8 cellular contexts compared by ENCODE assay signal in genomic region chr13:27131202-27131623, GRCh38. TPM values are rescaled to one million over a fixed set of nuclear protein-coding genes. Genes with fewer than 3 reads are reported as not detected.
DNase-seq lines count a peak whose midpoint lies in the region; ATAC-seq, FAIRE-seq and TF ChIP-seq lines count a peak whose summit lies in the region.

No MANE protein-coding gene starts in this region.

- H3K9me3 ChIP-seq in HepG2 (ENCODE audit: low read length) = no peaks in the 10 kb centered on the region

- peaks cover 79% of the 10 kb centered on the region for H3K79me2 ChIP-seq in HepG2 (ENCODE audit: insufficient read depth, low read length)

- no peak for ATAC-seq in HepG2
- peak; percentile 95 for ATAC-seq in stimulated activated memory B cell treated with anti-CD40 and anti-IgM and Interleukin-4, amounts not matched to agents 10 μg/mL and 1 μg/mL and 100 μg/mL, for 72 hours

- no peak overlapping the region for H3K4me3 Mint-ChIP-seq in activated T-helper 2 cell treated with anti-CD3 and anti-CD28 coated beads, Interferon-gamma antibody, Interleukin-2, Interleukin-4, amounts not matched to agents 10 μg/mL and 5 μg/mL and 100 μg/mL, durations not matched to agents 14 hours and 24 hours and 36 hours (ENCODE audit: low read depth)
- no peak overlapping the region for H3K4me3 Mint-ChIP-seq in stimulated activated memory B cell treated with anti-CD40 and anti-IgM and Interleukin-4, amounts not matched to agents 10 μg/mL and 1 μg/mL and 100 μg/mL, for 72 hours
- H3K4me3 Mint-ChIP-seq in glutamatergic neuron (ENCODE audit: unreplicated experiment) (no peak overlapping the region), nephron progenitor cell (no peak overlapping the region)

- DNase-seq in GM10248 (ENCODE audit: extremely low spot score) = peak; percentile 75
- DNase-seq in H4 (ENCODE audit: low spot score) = peak; percentile 12
- DNase-seq in NAMALWA (ENCODE audit: low spot score) = peak; percentile 15
- DNase-seq in activated T-helper 2 cell treated with anti-CD3 and anti-CD28 coated beads, Interferon-gamma antibody, Interleukin-2, Interleukin-4, amounts not matched to agents 10 μg/mL and 5 μg/mL and 100 μg/mL, durations not matched to agents 14 hours and 24 hours and 36 hours (ENCODE audit: low spot score) = peak; percentile 75
- no peak for DNase-seq in HepG2 (ENCODE audit: low spot score)
- no peak for DNase-seq in glutamatergic neuron
- no peak for DNase-seq in nephron progenitor cell

- TF ChIP-seq POLR2A in HepG2 (IDR thresholded peaks at IDR 0.05; ENCODE audit: insufficient read depth in 1 of 2, low read depth in 2 of 2, low read length in 2 of 2) = no peak

- H3K36me3 Mint-ChIP-seq in activated T-helper 2 cell treated with anti-CD3 and anti-CD28 coated beads, Interferon-gamma antibody, Interleukin-2, Interleukin-4, amounts not matched to agents 10 μg/mL and 5 μg/mL and 100 μg/mL, durations not matched to agents 14 hours and 24 hours and 36 hours (ENCODE audit: low read depth) = peaks cover 35% of the 10 kb centered on the region
- peaks cover 20% of the 10 kb centered on the region for H3K36me3 Mint-ChIP-seq in stimulated activated memory B cell treated with anti-CD40 and anti-IgM and Interleukin-4, amounts not matched to agents 10 μg/mL and 1 μg/mL and 100 μg/mL, for 72 hours
- H3K36me3 Mint-ChIP-seq in glutamatergic neuron (ENCODE audit: unreplicated experiment) (no peaks in the 10 kb centered on the region), nephron progenitor cell (ENCODE audit: low read depth) (peaks cover 63% of the 10 kb centered on the region)

- H3K9ac ChIP-seq in HepG2 (ENCODE audit: insufficient read depth, low read depth, low read length) = no peak overlapping the region

- H3K4me2 ChIP-seq in HepG2 (ENCODE audit: low read depth, low read length) = no peak overlapping the region

- in situ Hi-C loops in HepG2 (cut with HindIII; ENCODE audit: extremely low pct_ligation_motif_present, low pct_unique_long_range_greater_than_20kb) = no loop called here

- WGBS in HepG2 (ENCODE audit: low lambda C conversion rate) = 74% methylated on average over 4 of the region's 4 CpGs

- POLR2A ChIA-PET in GM10248 (lab: Yijun Ruan, JAX) = interaction anchor here (0.6 to 1.1 kb wide), 2 partner anchors 12 to 39 kb away, joined by 4 to 7 read pairs; no protein-coding TSS in a partner anchor
- POLR2A ChIA-PET in HepG2 (lab: Yijun Ruan, JAX) = no interaction called here

- TF ChIP-seq CTCF in GM10248 (IDR thresholded peaks at IDR 0.05; ENCODE audit: control extremely low read depth, extremely low read depth, low read depth, missing control alignments) (no peak), HepG2 (CRISPR knock-in tag; IDR thresholded peaks at IDR 0.05) (no peak), glutamatergic neuron (IDR thresholded peaks at IDR 0.05; ENCODE audit: partially characterized antibody, unreplicated experiment) (no peak), nephron progenitor cell (IDR thresholded peaks at IDR 0.05) (no peak)

- CTCF ChIA-PET in GM10248 (lab: Yijun Ruan, JAX) (interaction anchor here (0.8 to 5.0 kb wide), 8 partner anchors 12 to 145 kb away, joined by 3 to 24 read pairs (median 4); no protein-coding TSS in a partner anchor), HepG2 (lab: Yijun Ruan, JAX; ENCODE audit: low intra/inter-chr PET ratio, low total read pairs) (no interaction called here)

- H3K36me3 ChIP-seq in HepG2 (replicated peaks in 1 of 2; ENCODE audit: control insufficient read depth in 1 of 2, insufficient read depth in 2 of 2, low read length in 2 of 2) = no peaks in the 10 kb centered on the region

- no peak overlapping the region for H3K27ac ChIP-seq in HepG2 (ENCODE audit: extremely low read length, insufficient read depth, low read length)

- H3K4me3 ChIP-seq in HepG2 (replicated peaks in 1 of 3; ENCODE audit: insufficient read depth in 1 of 3, low read depth in 2 of 3, low read length in 3 of 3) = no peak overlapping the region

- H3K4me1 Mint-ChIP-seq in activated T-helper 2 cell treated with anti-CD3 and anti-CD28 coated beads, Interferon-gamma antibody, Interleukin-2, Interleukin-4, amounts not matched to agents 10 μg/mL and 5 μg/mL and 100 μg/mL, durations not matched to agents 14 hours and 24 hours and 36 hours (ENCODE audit: low read depth) = peaks cover 73% of the 10 kb centered on the region
- H3K4me1 Mint-ChIP-seq in stimulated activated memory B cell treated with anti-CD40 and anti-IgM and Interleukin-4, amounts not matched to agents 10 μg/mL and 1 μg/mL and 100 μg/mL, for 72 hours = peaks cover 78% of the 10 kb centered on the region
- H3K4me1 Mint-ChIP-seq in glutamatergic neuron (ENCODE audit: low read depth, unreplicated experiment) (peaks cover 14% of the 10 kb centered on the region), nephron progenitor cell (no peaks in the 10 kb centered on the region)

- H2AFZ ChIP-seq in HepG2 (ENCODE audit: low read length) = no peak overlapping the region

- intact Hi-C loops in activated T-helper 2 cell treated with anti-CD3 and anti-CD28 coated beads, Interferon-gamma antibody, Interleukin-2, Interleukin-4, amounts not matched to agents 10 μg/mL and 5 μg/mL and 100 μg/mL, durations not matched to agents 14 hours and 24 hours and 36 hours (cut with micrococcal nuclease) = loop anchor here (1.0 to 10.0 kb wide), 8 partner anchors 16 to 1226 kb away; partner anchors contain the start of gene RPL21
- intact Hi-C loops in HepG2 (cut with micrococcal nuclease; ENCODE audit: unreplicated experiment) = loop anchor here (5.0 kb wide), 1 partner anchor 36 kb away; no protein-coding TSS in a partner anchor

- H3K9me3 Mint-ChIP-seq in activated T-helper 2 cell treated with anti-CD3 and anti-CD28 coated beads, Interferon-gamma antibody, Interleukin-2, Interleukin-4, amounts not matched to agents 10 μg/mL and 5 μg/mL and 100 μg/mL, durations not matched to agents 14 hours and 24 hours and 36 hours = peaks cover 12% of the 10 kb centered on the region
- peaks cover 4% of the 10 kb centered on the region for H3K9me3 Mint-ChIP-seq in stimulated activated memory B cell treated with anti-CD40 and anti-IgM and Interleukin-4, amounts not matched to agents 10 μg/mL and 1 μg/mL and 100 μg/mL, for 72 hours
- H3K9me3 Mint-ChIP-seq in glutamatergic neuron (ENCODE audit: unreplicated experiment) (peaks cover 2% of the 10 kb centered on the region), nephron progenitor cell (peaks cover 54% of the 10 kb centered on the region)

- TF ChIP-seq EP300 in HepG2 (IDR thresholded peaks at IDR 0.05; ENCODE audit: low read depth in 2 of 2, low read length in 2 of 2) (no peak), HepG2 (CRISPR knock-in tag; IDR thresholded peaks at IDR 0.05; ENCODE audit: borderline replicate concordance) (no peak)

- H3K4me1 ChIP-seq in HepG2 (ENCODE audit: insufficient read depth, low read length) = peaks cover 51% of the 10 kb centered on the region

- H3K27ac Mint-ChIP-seq in activated T-helper 2 cell treated with anti-CD3 and anti-CD28 coated beads, Interferon-gamma antibody, Interleukin-2, Interleukin-4, amounts not matched to agents 10 μg/mL and 5 μg/mL and 100 μg/mL, durations not matched to agents 14 hours and 24 hours and 36 hours = peak overlapping the region; percentile 80
- H3K27ac Mint-ChIP-seq in stimulated activated memory B cell treated with anti-CD40 and anti-IgM and Interleukin-4, amounts not matched to agents 10 μg/mL and 1 μg/mL and 100 μg/mL, for 72 hours = peak overlapping the region; percentile 95
- H3K27ac Mint-ChIP-seq in glutamatergic neuron (ENCODE audit: unreplicated experiment) (no peak overlapping the region), nephron progenitor cell (no peak overlapping the region)

- peaks cover 11% of the 10 kb centered on the region; the same call in 1 of the 2 replicates for H4K20me1 ChIP-seq in HepG2 (ENCODE audit: insufficient read depth, low read length)

- FAIRE-seq in HepG2 (lab: Jason Lieb, UNC) = no peak

- no peaks in the 10 kb centered on the region for H3K27me3 ChIP-seq in HepG2 (ENCODE audit: control insufficient read depth in 1 of 2, insufficient read depth in 2 of 2, low read length in 2 of 2)

- no peaks in the 10 kb centered on the region for H3K27me3 Mint-ChIP-seq in activated T-helper 2 cell treated with anti-CD3 and anti-CD28 coated beads, Interferon-gamma antibody, Interleukin-2, Interleukin-4, amounts not matched to agents 10 μg/mL and 5 μg/mL and 100 μg/mL, durations not matched to agents 14 hours and 24 hours and 36 hours (ENCODE audit: low read depth)
- H3K27me3 Mint-ChIP-seq in stimulated activated memory B cell treated with anti-CD40 and anti-IgM and Interleukin-4, amounts not matched to agents 10 μg/mL and 1 μg/mL and 100 μg/mL, for 72 hours = no peaks in the 10 kb centered on the region
- H3K27me3 Mint-ChIP-seq in glutamatergic neuron (ENCODE audit: unreplicated experiment) (peaks cover 2% of the 10 kb centered on the region), nephron progenitor cell (ENCODE audit: low read depth, poor library complexity) (no peaks in the 10 kb centered on the region)

- BruUV-seq in HepG2 (replicated peaks; lab: Mats Ljungman, UMichigan) = no TSS peak

- TF ChIP-seq RAD21 in HepG2 (CRISPR knock-in tag; IDR thresholded peaks at IDR 0.05) = no peak

RNA-seq across cellular contexts. Expression of gene USP12, which starts 40.4 kb away (rescaled TPM):
- 10.3 and 11.4 TPM in 2 replicates for total RNA-seq in H4 (2014; rRNA removed; shearing (Covaris generic))
- total RNA-seq in activated T-helper 2 cell treated with anti-CD3 and anti-CD28 coated beads, Interferon-gamma antibody, Interleukin-2, Interleukin-4, amounts not matched to agents 10 μg/mL and 5 μg/mL and 100 μg/mL, durations not matched to agents 14 hours and 24 hours and 36 hours = 40.8 and 45.1 TPM in 2 replicates
- total RNA-seq in HepG2 (2016; rRNA removed; fragmentation: Illumina TruSeq; extraction: Trizol) = 19.5 and 30.3 TPM in 2 replicates
- 32.9 and 33.8 TPM in 2 replicates for total RNA-seq in HepG2 (2016; cell fraction: cytosol; rRNA removed; fragmentation: Illumina TruSeq; extraction: Trizol; ENCODE audit: low read depth)
- 19.4 and 26.7 TPM in 2 replicates for total RNA-seq in HepG2 (2016; cell fraction: insoluble cytoplasmic fraction; rRNA removed; fragmentation: Illumina TruSeq; extraction: Trizol)
- 34.7 and 39.3 TPM in 2 replicates for total RNA-seq in HepG2 (2016; cell fraction: membrane; rRNA removed; fragmentation: Illumina TruSeq; extraction: Trizol)
- 16.5 and 17.7 TPM in 2 replicates for total RNA-seq in HepG2 (2016; cell fraction: nucleus; rRNA removed; fragmentation: Illumina TruSeq; extraction: Trizol)
- polyA plus RNA-seq in HepG2 (2011; rRNA removed) = 9.4 and 9.8 TPM in 2 replicates
- 3.9 and 6.2 TPM in 2 replicates for polyA plus RNA-seq in HepG2 (2011; cell fraction: cytosol; rRNA removed)
- polyA plus RNA-seq in HepG2 (2011; cell fraction: nucleus; rRNA removed) = 2.7 and 3.4 TPM in 2 replicates
- polyA plus RNA-seq in HepG2 (2012) = 16.6 and 18.8 TPM in 2 replicates
- 36.8 and 44.5 TPM in 2 replicates for polyA plus RNA-seq in HepG2 (2016; cell fraction: cytosol; fragmentation: Illumina TruSeq; extraction: Trizol; ENCODE audit: low read depth)
- 28.8 and 29.4 TPM in 2 replicates for polyA plus RNA-seq in HepG2 (2016; cell fraction: insoluble cytoplasmic fraction; fragmentation: Illumina TruSeq; extraction: Trizol; ENCODE audit: low read depth)
- polyA plus RNA-seq in HepG2 (2016; cell fraction: membrane; fragmentation: Illumina TruSeq; extraction: Trizol; ENCODE audit: low read depth) = 31.5 and 33.7 TPM in 2 replicates
- 15.9 and 16.9 TPM in 2 replicates for polyA plus RNA-seq in HepG2 (2016; cell fraction: nucleus; fragmentation: Illumina TruSeq; extraction: Trizol; ENCODE audit: insufficient read depth, low read depth)
- polyA minus RNA-seq in HepG2 (2011; rRNA and poly(A)+ RNA removed; ENCODE audit: low replicate concordance) = 4.2 and 6.1 TPM in 2 replicates
- 9.5 and 11.3 TPM in 2 replicates for polyA minus RNA-seq in HepG2 (2011; cell fraction: cytosol; rRNA and poly(A)+ RNA removed)
- 23.9 and 27.2 TPM in 2 replicates for polyA minus RNA-seq in HepG2 (2011; cell fraction: nucleus; rRNA and poly(A)+ RNA removed)
- total RNA-seq in glutamatergic neuron (ENCODE audit: unreplicated experiment) = 24.9 TPM

Comparison
In these comparisons a context has a peak if more than half of its experiments do, and no peak if none do; other contexts are left out.
1. DNase-seq: peak in GM10248 (single experiment), H4 (single experiment), NAMALWA (single experiment) and activated T-helper 2 cell treated with anti-CD3 and anti-CD28 coated beads, Interferon-gamma antibody, Interleukin-2, Interleukin-4, amounts not matched to agents 10 μg/mL and 5 μg/mL and 100 μg/mL, durations not matched to agents 14 hours and 24 hours and 36 hours (single experiment); none in HepG2 (single experiment), glutamatergic neuron (single experiment) and nephron progenitor cell (single experiment).
2. H3K27ac Mint-ChIP-seq: peak in activated T-helper 2 cell treated with anti-CD3 and anti-CD28 coated beads, Interferon-gamma antibody, Interleukin-2, Interleukin-4, amounts not matched to agents 10 μg/mL and 5 μg/mL and 100 μg/mL, durations not matched to agents 14 hours and 24 hours and 36 hours (single experiment) and stimulated activated memory B cell treated with anti-CD40 and anti-IgM and Interleukin-4, amounts not matched to agents 10 μg/mL and 1 μg/mL and 100 μg/mL, for 72 hours (single experiment); none in glutamatergic neuron (single experiment) and nephron progenitor cell (single experiment).